In genomic region chr14:68139466-68140110, GRCh38 we compare ENCODE assay signal across 10 cellular contexts.
DNase-seq lines count a peak whose midpoint lies in the region; ATAC-seq and TF ChIP-seq lines count a peak whose summit lies in the region.
"Had no signal": no experiment of that assay in that cellular context is flagged by ENCODE, and none has a peak within 500 bp of the region (broad histone marks: within the 10 kb centered on the region; RNA-seq: fewer than 3 reads in every experiment).

No MANE protein-coding gene starts in this region.

- H3K79me2 ChIP-seq in mesendoderm (ENCODE audit: control insufficient read depth, insufficient read depth, low read length), result no peaks in the 10 kb centered on the region

- H3K9ac ChIP-seq in mesendoderm (ENCODE audit: low read length), result no peak overlapping the region

- H3K56ac ChIP-seq in mesendoderm (ENCODE audit: low read length), result no peak overlapping the region

- H3K27ac ChIP-seq in ascending aorta (peak overlapping the region; percentile 68 to 76), mesendoderm (ENCODE audit: low read depth, low read length) (peak overlapping the region; percentile 42), tibial nerve (peak overlapping the region in 3 of 4 donors; percentile 15 to 73 (median 71))

- H3K9me3 ChIP-seq in ascending aorta (no peaks in the 10 kb centered on the region), tibial nerve (no peaks in the 10 kb centered on the region)

- no peak overlapping the region for H3K4me2 ChIP-seq in mesendoderm (ENCODE audit: low read length)

- H3K4me3 ChIP-seq in ascending aorta (no peak overlapping the region), mesendoderm (ENCODE audit: low read length) (no peak overlapping the region), tibial nerve (no peak overlapping the region)

- H4K8ac ChIP-seq in mesendoderm (ENCODE audit: low read depth, low read length), result no peak overlapping the region

- TF ChIP-seq EP300 in tibial nerve (IDR thresholded peaks at IDR 0.05), result no peak

- DNase-seq in DMS153 (lab: John Stamatoyannopoulos, UW) (peak; percentile 27), DMS153 treated with DMSO at 0.1 percent for 48 hours (lab: John Stamatoyannopoulos, UW; ENCODE audit: unreplicated experiment) (no peak), ascending aorta (ENCODE audit: low spot score in 2 of 2) (no peak), mesendoderm (no peak), tibial nerve (ENCODE audit: low spot score in 2 of 2) (no peak), GM03348 (ENCODE audit: low spot score) (no peak), putamen (ENCODE audit: low spot score) (no peak)
- DNase-seq: 8988T, NCI-H1417 treated with DMSO at 0.1 percent for 48 hours had no signal

- no peaks in the 10 kb centered on the region for H3K27me3 ChIP-seq in ascending aorta
- no peaks in the 10 kb centered on the region for H3K27me3 ChIP-seq in mesendoderm (ENCODE audit: insufficient read depth, low read length, poor library complexity)
- no peaks in the 10 kb centered on the region for H3K27me3 ChIP-seq in tibial nerve

- no CpG with 5 or more reads among the region's 5 CpGs for WGBS in mesendoderm (ENCODE audit: extremely low coverage, insufficient coverage, low lambda C conversion rate)
- WGBS in tibial nerve, 2 donors, result 76 to 82% methylated on average over 5 of the region's 5 CpGs

- no peaks in the 10 kb centered on the region for H3K79me1 ChIP-seq in mesendoderm (ENCODE audit: low read length)

- H3K23ac ChIP-seq in mesendoderm (ENCODE audit: low read length), result no peak overlapping the region

- intact Hi-C loops in ascending aorta (cut with DNase I), result loop anchor here (5.0 to 10.0 kb wide), 5 partner anchors 68 to 653 kb away; partner anchors contain the start of gene ZFP36L1

- ATAC-seq in HG02798 (IDR thresholded peaks at IDR 0.05; ENCODE audit: poor library complexity, unreplicated experiment), result no peak

- peak overlapping the region; percentile 4 for H3K18ac ChIP-seq in mesendoderm (ENCODE audit: low read length)

- H3K4ac ChIP-seq in mesendoderm (ENCODE audit: low read depth, low read length), result peak overlapping the region; percentile 68

- H2BK15ac ChIP-seq in mesendoderm (replicated peaks; ENCODE audit: low read depth), result peak overlapping the region; percentile 27

- TF ChIP-seq CTCF in ascending aorta (IDR thresholded peaks at IDR 0.05) (no peak), tibial nerve (IDR thresholded peaks at IDR 0.05) (no peak)

- no peak for TF ChIP-seq POLR2A in tibial nerve (IDR thresholded peaks at IDR 0.05)

- no peak overlapping the region for H2AK5ac ChIP-seq in mesendoderm (ENCODE audit: low read length)

- no peak overlapping the region for H4K5ac ChIP-seq in mesendoderm (ENCODE audit: low read length)

- H3K4me1 ChIP-seq in ascending aorta (peaks cover 0 to 47% of the 10 kb centered on the region in 2 donors), mesendoderm (ENCODE audit: control insufficient read depth, low read depth, low read length) (no peaks in the 10 kb centered on the region), tibial nerve (peaks cover 0 to 78% (median 17%) of the 10 kb centered on the region in 4 donors)

- no peak overlapping the region for H2BK5ac ChIP-seq in mesendoderm (ENCODE audit: low read length)

- H2BK120ac ChIP-seq in mesendoderm (ENCODE audit: low read depth, low read length), result no peak overlapping the region

- H3K36me3 ChIP-seq in ascending aorta, result no peaks in the 10 kb centered on the region
- H3K36me3 ChIP-seq in mesendoderm (ENCODE audit: control insufficient read depth, insufficient read depth, low read length), result no peaks in the 10 kb centered on the region
- no peaks in the 10 kb centered on the region for H3K36me3 ChIP-seq in tibial nerve
